In the genomic region with DNA sequence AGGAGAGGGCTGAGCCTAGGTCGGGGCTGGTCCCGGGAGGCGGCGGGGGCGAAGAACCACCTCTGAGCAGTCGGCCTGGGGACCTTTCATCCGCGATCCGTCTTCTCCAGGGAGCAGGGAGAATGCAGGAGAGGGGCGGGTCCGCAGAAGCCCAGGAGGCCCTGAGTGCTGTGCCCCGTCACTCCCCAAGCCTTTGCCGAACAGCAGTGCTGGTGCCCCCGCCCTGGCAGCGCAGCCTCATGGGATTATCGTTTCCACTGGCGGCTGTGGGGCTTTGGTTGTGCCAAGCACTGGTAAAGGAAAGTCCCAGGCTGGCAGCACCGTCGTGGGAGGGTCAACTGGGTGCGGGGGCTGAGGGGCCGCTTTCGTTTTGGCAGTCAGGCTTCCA, we compare ENCODE assay signal across 1 cellular context.
TF ChIP-seq lines count a peak whose summit lies in the region.

No MANE protein-coding gene starts in this region.

TF ChIP-seq in A549, 52 proteins besides CTCF, POLR2A, EP300 and RAD21:
- TF ChIP-seq RCOR1 (IDR thresholded peaks at IDR 0.05; ENCODE audit: low read depth, low read length) = no peak
- TF ChIP-seq ZC3H11A (IDR thresholded peaks at IDR 0.05) = no peak
- TF ChIP-seq RARB (CRISPR knock-in tag; IDR thresholded peaks at IDR 0.05) = no peak
- TF ChIP-seq EHF (CRISPR knock-in tag; IDR thresholded peaks at IDR 0.05) = no peak
- TF ChIP-seq, protein P1, sequence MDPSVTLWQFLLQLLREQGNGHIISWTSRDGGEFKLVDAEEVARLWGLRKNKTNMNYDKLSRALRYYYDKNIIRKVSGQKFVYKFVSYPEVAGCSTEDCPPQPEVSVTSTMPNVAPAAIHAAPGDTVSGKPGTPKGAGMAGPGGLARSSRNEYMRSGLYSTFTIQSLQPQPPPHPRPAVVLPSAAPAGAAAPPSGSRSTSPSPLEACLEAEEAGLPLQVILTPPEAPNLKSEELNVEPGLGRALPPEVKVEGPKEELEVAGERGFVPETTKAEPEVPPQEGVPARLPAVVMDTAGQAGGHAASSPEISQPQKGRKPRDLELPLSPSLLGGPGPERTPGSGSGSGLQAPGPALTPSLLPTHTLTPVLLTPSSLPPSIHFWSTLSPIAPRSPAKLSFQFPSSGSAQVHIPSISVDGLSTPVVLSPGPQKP (IDR thresholded peaks at IDR 0.05; ENCODE audit: low read depth, low read length) = no peak
- TF ChIP-seq JUNB (IDR thresholded peaks at IDR 0.05) = no peak
- TF ChIP-seq ESRRA (IDR thresholded peaks at IDR 0.05; ENCODE audit: borderline replicate concordance, low read length) = no peak
- TF ChIP-seq, protein P2, sequence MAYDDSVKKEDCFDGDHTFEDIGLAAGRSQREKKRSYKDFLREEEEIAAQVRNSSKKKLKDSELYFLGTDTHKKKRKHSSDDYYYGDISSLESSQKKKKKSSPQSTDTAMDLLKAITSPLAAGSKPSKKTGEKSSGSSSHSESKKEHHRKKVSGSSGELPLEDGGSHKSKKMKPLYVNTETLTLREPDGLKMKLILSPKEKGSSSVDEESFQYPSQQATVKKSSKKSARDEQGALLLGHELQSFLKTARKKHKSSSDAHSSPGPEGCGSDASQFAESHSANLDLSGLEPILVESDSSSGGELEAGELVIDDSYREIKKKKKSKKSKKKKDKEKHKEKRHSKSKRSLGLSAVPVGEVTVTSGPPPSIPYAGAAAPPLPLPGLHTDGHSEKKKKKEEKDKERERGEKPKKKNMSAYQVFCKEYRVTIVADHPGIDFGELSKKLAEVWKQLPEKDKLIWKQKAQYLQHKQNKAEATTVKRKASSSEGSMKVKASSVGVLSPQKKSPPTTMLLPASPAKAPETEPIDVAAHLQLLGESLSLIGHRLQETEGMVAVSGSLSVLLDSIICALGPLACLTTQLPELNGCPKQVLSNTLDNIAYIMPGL (CRISPR knock-in tag; IDR thresholded peaks at IDR 0.05; ENCODE audit: borderline replicate concordance) = no peak
- no peak for TF ChIP-seq MAFK (IDR thresholded peaks at IDR 0.05; ENCODE audit: partially characterized antibody)
- TF ChIP-seq PHF8 (IDR thresholded peaks at IDR 0.05; ENCODE audit: borderline replicate concordance, low read depth) = no peak
- no peak for TF ChIP-seq GATA3 (IDR thresholded peaks at IDR 0.05; ENCODE audit: borderline replicate concordance)
- TF ChIP-seq, protein P3, sequence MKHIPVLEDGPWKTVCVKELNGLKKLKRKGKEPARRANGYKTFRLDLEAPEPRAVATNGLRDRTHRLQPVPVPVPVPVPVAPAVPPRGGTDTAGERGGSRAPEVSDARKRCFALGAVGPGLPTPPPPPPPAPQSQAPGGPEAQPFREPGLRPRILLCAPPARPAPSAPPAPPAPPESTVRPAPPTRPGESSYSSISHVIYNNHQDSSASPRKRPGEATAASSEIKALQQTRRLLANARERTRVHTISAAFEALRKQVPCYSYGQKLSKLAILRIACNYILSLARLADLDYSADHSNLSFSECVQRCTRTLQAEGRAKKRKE (CRISPR knock-in tag; IDR thresholded peaks at IDR 0.05; ENCODE audit: low read depth) = no peak
- TF ChIP-seq ZFP36 (IDR thresholded peaks at IDR 0.05; ENCODE audit: borderline replicate concordance, partially characterized antibody) = no peak
